8 cellular contexts compared by ENCODE assay signal in the genomic region with DNA sequence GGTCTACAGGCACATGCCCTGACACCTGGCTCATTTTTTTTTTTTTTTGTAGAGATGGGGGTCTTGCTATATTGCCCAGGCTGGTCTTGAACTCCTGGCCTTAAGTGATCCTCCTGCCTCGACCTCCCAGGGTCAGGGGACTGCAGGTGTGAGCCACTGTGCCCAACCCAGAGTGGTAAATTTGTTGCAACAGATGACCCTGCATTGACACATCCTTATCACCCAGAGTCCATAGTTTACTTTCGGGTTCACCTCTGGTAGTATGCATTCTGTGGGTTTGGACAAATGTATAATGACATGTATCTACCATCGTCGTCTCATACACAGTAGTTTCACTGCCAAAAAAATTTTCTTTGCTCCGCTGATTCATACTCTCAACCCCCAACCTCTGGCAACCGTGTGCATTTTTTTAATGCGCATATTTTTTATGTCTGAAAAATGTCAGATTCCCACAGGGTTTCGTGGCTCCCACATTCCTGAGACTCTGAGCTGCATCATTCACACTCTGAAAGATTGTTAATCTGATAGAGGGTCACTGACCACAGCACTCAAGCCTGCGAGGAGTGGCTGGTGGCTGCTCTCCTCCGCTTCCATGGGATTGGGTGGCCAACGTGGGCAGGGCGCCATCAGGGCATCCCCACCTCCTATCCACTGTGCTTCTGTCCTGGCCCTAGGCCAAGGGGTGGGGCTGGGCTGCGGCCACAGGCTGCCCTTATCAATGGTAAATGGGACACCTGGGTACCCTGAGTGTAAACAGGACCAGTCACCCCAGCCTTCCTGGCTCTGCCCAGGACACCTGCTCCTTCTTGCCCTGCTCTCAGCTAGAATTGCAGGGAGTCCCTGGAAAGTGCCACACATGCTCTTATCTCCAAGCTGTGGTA. TPM values are rescaled to one million over a fixed set of nuclear protein-coding genes. Genes with fewer than 3 reads are reported as not detected.
A peak's percentile ranks its signal among the peaks of the same experiment; 100 is the strongest.
DNase-seq lines count a peak whose midpoint lies in the region; ATAC-seq and TF ChIP-seq lines count a peak whose summit lies in the region.

No MANE protein-coding gene starts in this region.

- H3K9ac ChIP-seq in duodenal mucosa (ENCODE audit: low read depth in 1 of 2, low read length in 2 of 2), result peak overlapping the region in 1 of 2 donors; percentile 60

- no peaks in the 10 kb centered on the region for H3K36me3 Mint-ChIP-seq in stimulated activated naive B cell treated with anti-CD40 and anti-IgM and Interleukin-4, amounts not matched to agents 10 μg/mL and 1 μg/mL and 100 μg/mL, for 72 hours
- H3K36me3 Mint-ChIP-seq in activated naive CD4-positive, alpha-beta T cell treated with anti-CD3 and anti-CD28 coated beads for 36 hours (ENCODE audit: low read depth), result no peaks in the 10 kb centered on the region
- no peaks in the 10 kb centered on the region for H3K36me3 Mint-ChIP-seq in activated CD4-positive, alpha-beta T cell treated with anti-CD3 and anti-CD28 coated beads, Interleukin-2, amount 10 ng/mL, durations not matched to agents 7 days and 5 days (ENCODE audit: low read depth)

- H3K27ac ChIP-seq in duodenal mucosa (ENCODE audit: low read depth, low read length), result peak overlapping the region; percentile 12
- H3K27ac ChIP-seq in neutrophil, result peak overlapping the region; percentile 47

- H3K36me3 ChIP-seq in duodenal mucosa (ENCODE audit: control insufficient read depth in 1 of 2, insufficient read depth in 2 of 2, low read length in 2 of 2) (peaks cover 7 to 9% of the 10 kb centered on the region in 2 donors), neutrophil (peaks cover 58% of the 10 kb centered on the region)

- H3K4me3 Mint-ChIP-seq in stimulated activated naive B cell treated with anti-CD40 and anti-IgM and Interleukin-4, amounts not matched to agents 10 μg/mL and 1 μg/mL and 100 μg/mL, for 72 hours, result no peak overlapping the region
- no peak overlapping the region for H3K4me3 Mint-ChIP-seq in activated naive CD4-positive, alpha-beta T cell treated with anti-CD3 and anti-CD28 coated beads for 36 hours
- no peak overlapping the region for H3K4me3 Mint-ChIP-seq in activated CD4-positive, alpha-beta T cell treated with anti-CD3 and anti-CD28 coated beads, Interleukin-2, amount 10 ng/mL, durations not matched to agents 7 days and 5 days

- no peaks in the 10 kb centered on the region for H3K27me3 Mint-ChIP-seq in stimulated activated naive B cell treated with anti-CD40 and anti-IgM and Interleukin-4, amounts not matched to agents 10 μg/mL and 1 μg/mL and 100 μg/mL, for 72 hours
- no peaks in the 10 kb centered on the region for H3K27me3 Mint-ChIP-seq in activated naive CD4-positive, alpha-beta T cell treated with anti-CD3 and anti-CD28 coated beads for 36 hours (ENCODE audit: low read depth)
- no peaks in the 10 kb centered on the region for H3K27me3 Mint-ChIP-seq in activated CD4-positive, alpha-beta T cell treated with anti-CD3 and anti-CD28 coated beads, Interleukin-2, amount 10 ng/mL, durations not matched to agents 7 days and 5 days

- H3K27ac Mint-ChIP-seq in stimulated activated naive B cell treated with anti-CD40 and anti-IgM and Interleukin-4, amounts not matched to agents 10 μg/mL and 1 μg/mL and 100 μg/mL, for 72 hours, result no peak overlapping the region
- H3K27ac Mint-ChIP-seq in activated naive CD4-positive, alpha-beta T cell treated with anti-CD3 and anti-CD28 coated beads for 36 hours, result no peak overlapping the region
- H3K27ac Mint-ChIP-seq in activated CD4-positive, alpha-beta T cell treated with anti-CD3 and anti-CD28 coated beads, Interleukin-2, amount 10 ng/mL, durations not matched to agents 7 days and 5 days, result no peak overlapping the region

- no peak for TF ChIP-seq CTCF in neutrophil (IDR thresholded peaks at IDR 0.05)
- no peak for TF ChIP-seq CTCF in GM20000 (IDR thresholded peaks at IDR 0.05; ENCODE audit: extremely low read depth, missing control alignments)

- no peak for ATAC-seq in stimulated activated naive B cell treated with anti-CD40 and anti-IgM and Interleukin-4, amounts not matched to agents 10 μg/mL and 1 μg/mL and 100 μg/mL, for 72 hours (replicated peaks)

- H3K4me3 ChIP-seq in duodenal mucosa (ENCODE audit: low read depth in 1 of 2, low read length in 2 of 2) (peak overlapping the region; percentile 17 to 28), neutrophil (ENCODE audit: low read depth in 1 of 2, low read length in 1 of 2) (no peak overlapping the region)

- peaks cover 0 to under 1% of the 10 kb centered on the region in 2 donors for H3K4me1 Mint-ChIP-seq in stimulated activated naive B cell treated with anti-CD40 and anti-IgM and Interleukin-4, amounts not matched to agents 10 μg/mL and 1 μg/mL and 100 μg/mL, for 72 hours
- no peaks in the 10 kb centered on the region for H3K4me1 Mint-ChIP-seq in activated naive CD4-positive, alpha-beta T cell treated with anti-CD3 and anti-CD28 coated beads for 36 hours (ENCODE audit: low read depth)
- no peaks in the 10 kb centered on the region for H3K4me1 Mint-ChIP-seq in activated CD4-positive, alpha-beta T cell treated with anti-CD3 and anti-CD28 coated beads, Interleukin-2, amount 10 ng/mL, durations not matched to agents 7 days and 5 days

- CTCF ChIA-PET in activated naive CD4-positive, alpha-beta T cell treated with anti-CD3 and anti-CD28 coated beads for 36 hours (lab: Charles Lee), result interaction anchor here (0.6 kb wide), 1 partner anchor 682 kb away, joined by 3 read pairs; no protein-coding TSS in a partner anchor
- CTCF ChIA-PET in activated CD4-positive, alpha-beta T cell treated with anti-CD3 and anti-CD28 coated beads, Interleukin-2, amount 10 ng/mL, durations not matched to agents 7 days and 5 days (lab: Charles Lee), result no interaction called here

- H3K4me1 ChIP-seq in duodenal mucosa (ENCODE audit: control insufficient read depth in 1 of 2, insufficient read depth in 2 of 2, low read length in 2 of 2), result peaks cover 54% of the 10 kb centered on the region in 2 donors
- peaks cover 0 to 13% of the 10 kb centered on the region in 2 experiments for H3K4me1 ChIP-seq in neutrophil (ENCODE audit: control insufficient read depth in 1 of 2, insufficient read depth in 1 of 2, low read depth in 1 of 2, low read length in 1 of 2)

- H3K9me3 Mint-ChIP-seq in stimulated activated naive B cell treated with anti-CD40 and anti-IgM and Interleukin-4, amounts not matched to agents 10 μg/mL and 1 μg/mL and 100 μg/mL, for 72 hours, result no peaks in the 10 kb centered on the region
- H3K9me3 Mint-ChIP-seq in activated naive CD4-positive, alpha-beta T cell treated with anti-CD3 and anti-CD28 coated beads for 36 hours, result no peaks in the 10 kb centered on the region
- H3K9me3 Mint-ChIP-seq in activated CD4-positive, alpha-beta T cell treated with anti-CD3 and anti-CD28 coated beads, Interleukin-2, amount 10 ng/mL, durations not matched to agents 7 days and 5 days, result no peaks in the 10 kb centered on the region

- POLR2A ChIA-PET in activated CD4-positive, alpha-beta T cell treated with anti-CD3 and anti-CD28 coated beads, Interleukin-2, amount 10 ng/mL, durations not matched to agents 7 days and 5 days (lab: Charles Lee), result no interaction called here

- H3K27me3 ChIP-seq in duodenal mucosa (ENCODE audit: control insufficient read depth in 1 of 2, insufficient read depth in 2 of 2, low read length in 2 of 2) (no peaks in the 10 kb centered on the region), neutrophil (no peaks in the 10 kb centered on the region)

- H3K9me3 ChIP-seq in duodenal mucosa (ENCODE audit: control insufficient read depth in 1 of 2, low read length in 2 of 2) (no peaks in the 10 kb centered on the region), neutrophil (no peaks in the 10 kb centered on the region)

- intact Hi-C loops in activated naive CD4-positive, alpha-beta T cell treated with anti-CD3 and anti-CD28 coated beads for 36 hours (cut with micrococcal nuclease), result no loop called here

- DNase-seq in COLO668 (lab: John Stamatoyannopoulos, UW; ENCODE audit: unreplicated experiment), result peak; percentile 90
- DNase-seq in NCI-H2196 treated with DMSO at 0.1 percent for 48 hours (lab: John Stamatoyannopoulos, UW; ENCODE audit: unreplicated experiment), result peak; percentile 75
- DNase-seq in stimulated activated naive B cell treated with anti-CD40 and anti-IgM and Interleukin-4, amounts not matched to agents 10 μg/mL and 1 μg/mL and 100 μg/mL, for 72 hours, result no peak
- DNase-seq in GM20000 (ENCODE audit: low spot score), result no peak
- DNase-seq in activated naive CD4-positive, alpha-beta T cell treated with anti-CD3 and anti-CD28 coated beads for 36 hours, result no peak
- DNase-seq in activated CD4-positive, alpha-beta T cell treated with anti-CD3 and anti-CD28 coated beads, Interleukin-2, amount 10 ng/mL, durations not matched to agents 7 days and 5 days, result no peak

RNA-seq across cellular contexts. Expression of a gene that starts 9.6 kb away (rescaled TPM):
- total RNA-seq in activated naive CD4-positive, alpha-beta T cell treated with anti-CD3 and anti-CD28 coated beads for 36 hours, result 1 to 10 TPM; 2.4 to 3.3 TPM
- under 1 TPM; 0.50 to 0.71 TPM for total RNA-seq in activated CD4-positive, alpha-beta T cell treated with anti-CD3 and anti-CD28 coated beads, Interleukin-2, amount 10 ng/mL, durations not matched to agents 7 days and 5 days

Comparison
In these comparisons a context has a peak if more than half of its experiments do, and no peak if none do; other contexts are left out.
1. DNase-seq: peak in COLO668 (single experiment) and NCI-H2196 treated with DMSO at 0.1 percent for 48 hours (single experiment); none in stimulated activated naive B cell treated with anti-CD40 and anti-IgM and Interleukin-4, amounts not matched to agents 10 μg/mL and 1 μg/mL and 100 μg/mL, for 72 hours (single experiment), GM20000 (single experiment), activated naive CD4-positive, alpha-beta T cell treated with anti-CD3 and anti-CD28 coated beads for 36 hours (single experiment) and activated CD4-positive, alpha-beta T cell treated with anti-CD3 and anti-CD28 coated beads, Interleukin-2, amount 10 ng/mL, durations not matched to agents 7 days and 5 days (single experiment).
2. H3K4me3 ChIP-seq: peak in duodenal mucosa (2 of 2); none in neutrophil (0 of 2).